In the genomic region with DNA sequence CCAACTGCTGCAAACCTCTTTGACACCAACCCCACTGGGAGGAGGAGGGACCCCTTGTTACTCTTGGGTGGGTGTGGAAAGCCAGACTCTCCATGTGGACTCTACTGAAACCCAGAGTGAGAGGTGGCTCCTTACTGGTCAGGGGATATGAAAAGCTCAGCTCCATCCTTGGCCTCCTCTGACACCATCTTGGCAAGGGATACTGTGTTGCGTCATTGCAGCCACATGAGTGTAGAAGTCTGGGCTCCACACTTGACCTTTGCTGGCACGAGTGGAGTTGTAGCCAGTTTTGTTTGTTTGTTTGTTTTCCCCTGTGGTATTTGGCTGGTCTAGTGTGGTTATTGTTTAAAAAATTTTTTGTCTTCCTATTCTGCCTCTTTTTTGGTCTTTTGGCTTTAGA, we compare ENCODE assay signal across 19 cellular contexts.
DNase-seq lines count a peak whose midpoint lies in the region; ATAC-seq and TF ChIP-seq lines count a peak whose summit lies in the region.
"Had no signal": no experiment of that assay in that cellular context is flagged by ENCODE, and none has a peak within 500 bp of the region (broad histone marks: within the 10 kb centered on the region; RNA-seq: fewer than 3 reads in every experiment).

No MANE protein-coding gene starts in this region.

- ATAC-seq in heart right ventricle, result peak in 1 of 8 donors; percentile 73
- ATAC-seq: CD8-positive, alpha-beta T cell; stimulated activated naive CD8-positive, alpha-beta T cell treated with anti-CD3 and anti-CD28 coated beads, Interleukin-15, Interleukin-2, amounts not matched to agents 100 U/mL and 50 U/mL, for 24 hours had no signal

- no peaks in the 10 kb centered on the region for H3K27me3 Mint-ChIP-seq in neural progenitor cell (ENCODE audit: insufficient read depth, low read depth)

- H3K4me3 ChIP-seq in heart right ventricle (no peak overlapping the region), neural progenitor cell (no peak overlapping the region), stomach (no peak overlapping the region)

- intact Hi-C loops in heart right ventricle (cut with DNase I) (no loop called here), stomach (cut with DNase I; ENCODE audit: low total_unique reads) (no loop called here)

- H3K9me3 Mint-ChIP-seq in neural progenitor cell, result no peaks in the 10 kb centered on the region
- H3K9me3 Mint-ChIP-seq: CD8-positive, alpha-beta T cell; nephron had no signal

- peaks cover 15% of the 10 kb centered on the region for H3K4me1 Mint-ChIP-seq in neural progenitor cell
- H3K4me1 Mint-ChIP-seq: nephron had no signal

- no peak overlapping the region for H3K9ac ChIP-seq in neural progenitor cell

- H3K36me3 ChIP-seq in heart right ventricle (no peaks in the 10 kb centered on the region), neural progenitor cell (no peaks in the 10 kb centered on the region), stomach (no peaks in the 10 kb centered on the region)

- DNase-seq in AG20443 (ENCODE audit: low spot score) (peak; percentile 54), astrocyte of the hippocampus (ENCODE audit: low read depth, low spot score) (peak; percentile 9), heart right ventricle (peak; percentile 7 to 16), neural progenitor cell (ENCODE audit: low spot score) (no peak), NCI-H82 treated with DMSO at 0.1 percent for 48 hours (lab: John Stamatoyannopoulos, UW; ENCODE audit: unreplicated experiment) (no peak), HCEC 1CT (no peak), stomach (no peak), SW480 (ENCODE audit: low spot score) (no peak)
- DNase-seq: activated CD4-positive, alpha-beta T cell treated with anti-CD3 and anti-CD28 coated beads, Interleukin-2, amount 50 U/mL, for 1 hour; activated CD8-positive, alpha-beta memory T cell treated with anti-CD3 and anti-CD28 coated beads, Interleukin-2, amount 50 U/mL, for 48 hours; activated gamma-delta T cell; CD8-positive, alpha-beta T cell; DMS79; GOT3; NCI-H1436 treated with DMSO at 0.1 percent for 48 hours; NCI-H345; stimulated activated CD4-positive, alpha-beta T cell treated with anti-CD3 and anti-CD28 coated beads, Interleukin-15, amount 100 ng/mL, for 24 hours; stimulated activated naive CD8-positive, alpha-beta T cell treated with anti-CD3 and anti-CD28 coated beads, Interleukin-15, Interleukin-2, amounts not matched to agents 100 U/mL and 50 U/mL, for 24 hours had no signal

- no peaks in the 10 kb centered on the region for H3K79me2 ChIP-seq in neural progenitor cell (ENCODE audit: low read depth)

- H3K27me3 ChIP-seq in heart right ventricle (no peaks in the 10 kb centered on the region), neural progenitor cell (no peaks in the 10 kb centered on the region), stomach (no peaks in the 10 kb centered on the region)

- no peak for TF ChIP-seq POLR2A in stomach (IDR thresholded peaks at IDR 0.05)

- H3K36me3 Mint-ChIP-seq in neural progenitor cell, result no peaks in the 10 kb centered on the region
- H3K36me3 Mint-ChIP-seq: CD8-positive, alpha-beta T cell had no signal

- TF ChIP-seq EP300 in stomach (IDR thresholded peaks at IDR 0.05), result no peak

- H3K9me3 ChIP-seq in heart right ventricle (no peaks in the 10 kb centered on the region), neural progenitor cell (ENCODE audit: low read depth) (no peaks in the 10 kb centered on the region), stomach (no peaks in the 10 kb centered on the region)

- H3K4me1 ChIP-seq in heart right ventricle (no peaks in the 10 kb centered on the region), neural progenitor cell (peaks cover 9% of the 10 kb centered on the region), stomach (no peaks in the 10 kb centered on the region)

- H3K4me3 Mint-ChIP-seq in neural progenitor cell, result no peak overlapping the region
- H3K4me3 Mint-ChIP-seq: CD8-positive, alpha-beta T cell; nephron had no signal

- no peak overlapping the region for H2AFZ ChIP-seq in neural progenitor cell (replicated peaks)

- 47 to 49% methylated on average over 2 of the region's 2 CpGs for WGBS in heart right ventricle, 2 donors
- 50 to 64% (median 53%) methylated on average over 2 of the region's 2 CpGs for WGBS in stomach, 5 donors

- no peak overlapping the region for H3K27ac ChIP-seq in heart right ventricle
- no peak overlapping the region for H3K27ac ChIP-seq in neural progenitor cell
- H3K27ac ChIP-seq in stomach, result no peak overlapping the region

- H3F3A ChIP-seq in neural progenitor cell (ENCODE audit: low read depth), result no peaks in the 10 kb centered on the region

- no peak overlapping the region for H3K27ac Mint-ChIP-seq in neural progenitor cell
- H3K27ac Mint-ChIP-seq: CD8-positive, alpha-beta T cell had no signal

- peak overlapping the region; percentile 11 for H3K4me2 ChIP-seq in neural progenitor cell

- TF ChIP-seq CTCF in heart right ventricle (IDR thresholded peaks at IDR 0.05) (no peak), neural progenitor cell (IDR thresholded peaks at IDR 0.05) (no peak), stomach (IDR thresholded peaks at IDR 0.05) (no peak)

- no peaks in the 10 kb centered on the region for H4K20me1 ChIP-seq in neural progenitor cell (ENCODE audit: low read depth)

Comparison
In these comparisons a context has a peak if more than half of its experiments do, and no peak if none do; other contexts are left out.
1. DNase-seq: peak in AG20443 (single experiment), astrocyte of the hippocampus (single experiment) and heart right ventricle (2 of 2); none in neural progenitor cell (single experiment), NCI-H82 treated with DMSO at 0.1 percent for 48 hours (single experiment), HCEC 1CT (single experiment), stomach (single experiment) and SW480 (single experiment).